Comparison of ENCODE assay signal across 26 cellular contexts in genomic region chr19:2022289-2022688, GRCh38. TPM values are rescaled to one million over a fixed set of nuclear protein-coding genes. Genes with fewer than 3 reads are reported as not detected.
DNase-seq lines count a peak whose midpoint lies in the region; ATAC-seq, FAIRE-seq and TF ChIP-seq lines count a peak whose summit lies in the region.
"Had no signal": no experiment of that assay in that cellular context is flagged by ENCODE, and none has a peak within 500 bp of the region (broad histone marks: within the 10 kb centered on the region; RNA-seq: fewer than 3 reads in every experiment).

No MANE protein-coding gene starts in this region.

- no peak overlapping the region for H3K4me3 Mint-ChIP-seq in T-helper 2 cell treated with Interferon-gamma antibody and Interleukin-4, amounts not matched to agents 5 μg/mL and 100 μg/mL, for 36 hours
- H3K4me3 Mint-ChIP-seq in activated CD8-positive, alpha-beta memory T cell treated with anti-CD3 and anti-CD28 coated beads, Interleukin-2, amount 10 ng/mL, durations not matched to agents 7 days and 5 days, result no peak overlapping the region
- H3K4me3 Mint-ChIP-seq: CD14-positive monocyte; CD4-positive, alpha-beta T cell; CD8-positive, alpha-beta memory T cell; GM23338; H9; HFFc6 had no signal

- FAIRE-seq in GM12891 (lab: Jason Lieb, UNC), result no peak
- FAIRE-seq: A549, D721Med, GM12878, GM18507 had no signal

- no peak for ATAC-seq in activated CD8-positive, alpha-beta memory T cell treated with anti-CD3 and anti-CD28 coated beads, Interleukin-2, amount 10 ng/mL, durations not matched to agents 7 days and 5 days
- ATAC-seq: A549, GM12878, GM23338, HCT116 had no signal

- TF ChIP-seq POLR2A in GM12891 (IDR thresholded peaks at IDR 0.05; ENCODE audit: low read depth, low read length), result no peak

- peaks cover 4% of the 10 kb centered on the region for H3K9me3 Mint-ChIP-seq in T-helper 2 cell treated with Interferon-gamma antibody and Interleukin-4, amounts not matched to agents 5 μg/mL and 100 μg/mL, for 36 hours
- peaks cover 1% of the 10 kb centered on the region for H3K9me3 Mint-ChIP-seq in activated CD8-positive, alpha-beta memory T cell treated with anti-CD3 and anti-CD28 coated beads, Interleukin-2, amount 10 ng/mL, durations not matched to agents 7 days and 5 days (ENCODE audit: low read depth)
- H3K9me3 Mint-ChIP-seq: CD4-positive, alpha-beta T cell; CD8-positive, alpha-beta memory T cell had no signal

- peak overlapping the region; percentile 31 for H3K27ac Mint-ChIP-seq in T-helper 2 cell treated with Interferon-gamma antibody and Interleukin-4, amounts not matched to agents 5 μg/mL and 100 μg/mL, for 36 hours
- H3K27ac Mint-ChIP-seq in activated CD8-positive, alpha-beta memory T cell treated with anti-CD3 and anti-CD28 coated beads, Interleukin-2, amount 10 ng/mL, durations not matched to agents 7 days and 5 days, result peak overlapping the region; percentile 9
- H3K27ac Mint-ChIP-seq: CD4-positive, alpha-beta T cell; GM23338; H9; HFFc6 had no signal

- CTCF ChIA-PET in activated CD8-positive, alpha-beta memory T cell treated with anti-CD3 and anti-CD28 coated beads, Interleukin-2, amount 10 ng/mL, durations not matched to agents 7 days and 5 days (lab: Charles Lee), result interaction anchor here (0.8 kb wide), 1 partner anchor 93 kb away, joined by 3 read pairs; no protein-coding TSS in a partner anchor
- CTCF ChIA-PET in RWPE1 (lab: Yijun Ruan, JAX), result interaction anchor here (1.0 kb wide), 1 partner anchor 48 kb away, joined by 4 read pairs; no protein-coding TSS in a partner anchor

- H3K4me1 Mint-ChIP-seq in T-helper 2 cell treated with Interferon-gamma antibody and Interleukin-4, amounts not matched to agents 5 μg/mL and 100 μg/mL, for 36 hours (ENCODE audit: low read depth), result peaks cover 8% of the 10 kb centered on the region
- peaks cover 4% of the 10 kb centered on the region for H3K4me1 Mint-ChIP-seq in activated CD8-positive, alpha-beta memory T cell treated with anti-CD3 and anti-CD28 coated beads, Interleukin-2, amount 10 ng/mL, durations not matched to agents 7 days and 5 days
- H3K4me1 Mint-ChIP-seq: GM23338 had no signal

- peaks cover 3% of the 10 kb centered on the region for H3K36me3 Mint-ChIP-seq in T-helper 2 cell treated with Interferon-gamma antibody and Interleukin-4, amounts not matched to agents 5 μg/mL and 100 μg/mL, for 36 hours (ENCODE audit: low read depth)
- H3K36me3 Mint-ChIP-seq in activated CD8-positive, alpha-beta memory T cell treated with anti-CD3 and anti-CD28 coated beads, Interleukin-2, amount 10 ng/mL, durations not matched to agents 7 days and 5 days, result peaks cover 5% of the 10 kb centered on the region
- H3K36me3 Mint-ChIP-seq: CD8-positive, alpha-beta memory T cell had no signal

- no peak for TF ChIP-seq CTCF in RWPE1 (conservative IDR thresholded peaks at IDR 0.05; ENCODE audit: low read depth)

- POLR2A ChIA-PET in RWPE1 (lab: Yijun Ruan, JAX; ENCODE audit: low non-redundant PET), result no interaction called here

- H3K27ac ChIP-seq in RWPE1, result peak overlapping the region; percentile 24
- H3K27ac ChIP-seq: BLaER1 treated with 17β-estradiol and CSF1 and Interleukin-3, amounts not matched to agents 10 nM and 100 nM had no signal

- no peak for DNase-seq in T-helper 2 cell treated with Interferon-gamma antibody and Interleukin-4, amounts not matched to agents 5 μg/mL and 100 μg/mL, for 36 hours (ENCODE audit: low spot score)
- DNase-seq in T-helper 2 cell (no peak), RWPE1 (ENCODE audit: low spot score) (no peak), GM12891 (ENCODE audit: insufficient read length, low spot score) (no peak), NCI-H2029 (lab: John Stamatoyannopoulos, UW) (no peak)
- DNase-seq in activated CD8-positive, alpha-beta memory T cell treated with anti-CD3 and anti-CD28 coated beads, Interleukin-2, amount 10 ng/mL, durations not matched to agents 7 days and 5 days, result no peak
- no peak for DNase-seq in activated CD8-positive, alpha-beta memory T cell treated with anti-CD3 and anti-CD28 coated beads for 24 hours
- DNase-seq: 8988T; ACHN; AML-193; BE2C; CD4-positive, alpha-beta T cell; CD8-positive, alpha-beta memory T cell; DMS 273 treated with DMSO at 0.1 percent for 48 hours; EL; GDM1; H9; HFFc6 had no signal

- no peaks in the 10 kb centered on the region for H3K27me3 Mint-ChIP-seq in T-helper 2 cell treated with Interferon-gamma antibody and Interleukin-4, amounts not matched to agents 5 μg/mL and 100 μg/mL, for 36 hours (ENCODE audit: low read depth)
- no peaks in the 10 kb centered on the region for H3K27me3 Mint-ChIP-seq in activated CD8-positive, alpha-beta memory T cell treated with anti-CD3 and anti-CD28 coated beads, Interleukin-2, amount 10 ng/mL, durations not matched to agents 7 days and 5 days
- H3K27me3 Mint-ChIP-seq: CD4-positive, alpha-beta T cell; CD8-positive, alpha-beta memory T cell had no signal

TF ChIP-seq in GM12891, 5 proteins besides CTCF, POLR2A, EP300 and RAD21:
- no peak for TF ChIP-seq PAX5 (IDR thresholded peaks at IDR 0.05; ENCODE audit: insufficient read depth, low read length, severe bottlenecking)
- TF ChIP-seq SPI1 (IDR thresholded peaks at IDR 0.05; ENCODE audit: low read depth, low read length), result no peak
- no peak for TF ChIP-seq POU2F2 (IDR thresholded peaks at IDR 0.05; ENCODE audit: low read depth, low read length)
- TF ChIP-seq POLR2AphosphoS5 (IDR thresholded peaks at IDR 0.05; ENCODE audit: low read depth, low read length), result no peak
- no peak for TF ChIP-seq TAF1 (IDR thresholded peaks at IDR 0.05; ENCODE audit: low read depth, low read length)

RNA-seq across cellular contexts. Expression of gene BTBD2, which starts 6.8 kb away (rescaled TPM):
- 10 to 100 TPM; 37.4 to 52.7 TPM for total RNA-seq in activated CD8-positive, alpha-beta memory T cell treated with anti-CD3 and anti-CD28 coated beads, Interleukin-2, amount 10 ng/mL, durations not matched to agents 7 days and 5 days
- polyA plus RNA-seq in GM12891 (2012; ENCODE audit: low read depth, missing spikeins), result 42.2 TPM

RNA-seq across cellular contexts. Expression of gene MKNK2, which starts 28.8 kb away (rescaled TPM):
- 100 to 1,000 TPM; 196 to 201 TPM for total RNA-seq in activated CD8-positive, alpha-beta memory T cell treated with anti-CD3 and anti-CD28 coated beads, Interleukin-2, amount 10 ng/mL, durations not matched to agents 7 days and 5 days
- 178 TPM for polyA plus RNA-seq in GM12891 (2012; ENCODE audit: low read depth, missing spikeins)
